Comparison of ENCODE assay signal across 26 cellular contexts in genomic region chr1:44747878-44748277, GRCh38. TPM values are rescaled to one million over a fixed set of nuclear protein-coding genes. Genes with fewer than 3 reads are reported as not detected.
A peak's percentile ranks its signal among the peaks of the same experiment; 100 is the strongest.
DNase-seq lines count a peak whose midpoint lies in the region; ATAC-seq and TF ChIP-seq lines count a peak whose summit lies in the region.
"Had no signal": no experiment of that assay in that cellular context is flagged by ENCODE, and none has a peak within 500 bp of the region (broad histone marks: within the 10 kb centered on the region; RNA-seq: fewer than 3 reads in every experiment).

No MANE protein-coding gene starts in this region.

- TF ChIP-seq CTCF in HFFc6 (IDR thresholded peaks at IDR 0.05): peak; percentile 34; the same call in 1 of the 2 replicates
- peak; percentile 20 for TF ChIP-seq CTCF in epithelial cell of proximal tubule (conservative IDR thresholded peaks at IDR 0.05; ENCODE audit: low read depth, low read length)

- no peaks in the 10 kb centered on the region for H3K9me3 Mint-ChIP-seq in HFFc6
- H3K9me3 Mint-ChIP-seq: activated T-cell treated with anti-CD3 and anti-CD28 coated beads, Interleukin-2, amount 50 U/mL, for 4 hours; natural killer cell had no signal

- ATAC-seq in HG02642 (IDR thresholded peaks at IDR 0.05; ENCODE audit: poor library complexity, unreplicated experiment) (no peak), HG02938 (IDR thresholded peaks at IDR 0.05; ENCODE audit: unreplicated experiment) (no peak)
- ATAC-seq: activated T-cell treated with anti-CD3 and anti-CD28 coated beads, Interleukin-2, amount 50 U/mL, for 4 hours; heart left ventricle; lower lobe of right lung; natural killer cell had no signal

- in situ Hi-C loops in SK-MEL-5 (cut with HindIII; ENCODE audit: low pct_unique_long_range_greater_than_20kb, low sequenced_read_pairs): no loop called here

- H3K4me3 Mint-ChIP-seq in HFFc6: no peak overlapping the region
- H3K4me3 Mint-ChIP-seq: activated T-cell treated with anti-CD3 and anti-CD28 coated beads, Interleukin-2, amount 50 U/mL, for 4 hours; natural killer cell had no signal

- DNase-seq in NCI-H82 (lab: John Stamatoyannopoulos, UW): peak; percentile 17
- DNase-seq in NCI-H82 treated with DMSO at 0.1 percent for 48 hours (lab: John Stamatoyannopoulos, UW; ENCODE audit: unreplicated experiment): no peak
- no peak for DNase-seq in HFFc6
- peak; percentile 42 for DNase-seq in SK-MEL-5 (ENCODE audit: low read depth, low spot score)
- DNase-seq in epithelial cell of proximal tubule (ENCODE audit: low read depth): no peak
- no peak for DNase-seq in NCI-H526 treated with DMSO at 0.1 percent for 48 hours (lab: John Stamatoyannopoulos, UW)
- DNase-seq: 8988T; activated CD4-positive, alpha-beta T cell treated with anti-CD3 and anti-CD28 coated beads for 4 hours; activated T-cell treated with anti-CD3 and anti-CD28 coated beads, Interleukin-2, amount 50 U/mL, for 4 hours; heart left ventricle; kidney; lower lobe of right lung; natural killer cell; NCI-H1694; NCI-H524 treated with DMSO at 0.1 percent for 48 hours; ovary; retina; stomach had no signal

- peaks cover 7% of the 10 kb centered on the region for H3K4me1 Mint-ChIP-seq in HFFc6 (ENCODE audit: low read depth)
- H3K4me1 Mint-ChIP-seq: natural killer cell had no signal

- H3K4me3 ChIP-seq in epithelial cell of proximal tubule (ENCODE audit: low read depth, low read length): no peak overlapping the region
- H3K4me3 ChIP-seq: breast epithelium, heart left ventricle, lower lobe of right lung, ovary, skin epidermis, stomach, tibial nerve had no signal

- H3K27ac Mint-ChIP-seq in HFFc6: no peak overlapping the region
- H3K27ac Mint-ChIP-seq: natural killer cell had no signal

- H3K27me3 Mint-ChIP-seq in HFFc6 (ENCODE audit: insufficient read depth): no peaks in the 10 kb centered on the region; the same call in 1 of the 2 replicates

- peaks cover 6% of the 10 kb centered on the region; the same call in 1 of the 2 replicates for H3K36me3 Mint-ChIP-seq in HFFc6 (ENCODE audit: low read depth)
- H3K36me3 Mint-ChIP-seq: natural killer cell had no signal

RNA-seq across cellular contexts. Expression of gene KIF2C, which starts 8.2 kb away (rescaled TPM):
- total RNA-seq in HFFc6 (2021; fragmentation: NEBNext Ultra II Directional; extraction: Animal tissue kit (Norgen Biotek cat#: 25700)): 10 to 100 TPM; 15.6 to 48.5 (median 43.3) TPM
- 28.0 and 30.5 TPM in 2 replicates for total RNA-seq in SK-MEL-5 (2014; rRNA removed; shearing (Covaris generic))
- 30.5 and 35.4 TPM in 2 replicates for polyA plus RNA-seq in SK-MEL-5 (2015; cell fraction: cytosol; rRNA removed)
- 43.0 and 49.9 TPM in 2 replicates for polyA plus RNA-seq in SK-MEL-5 (2015; cell fraction: nucleus; rRNA removed)
- total RNA-seq in epithelial cell of proximal tubule: 72.8 and 88.2 TPM in 2 replicates

RNA-seq across cellular contexts. Expression of gene RNU5D-1, which starts 16.9 kb away (rescaled TPM):
- not detected for total RNA-seq in HFFc6 (2021; fragmentation: NEBNext Ultra II Directional; extraction: Animal tissue kit (Norgen Biotek cat#: 25700))
- total RNA-seq in SK-MEL-5 (2014; rRNA removed; shearing (Covaris generic)): not detected in 2 replicates
- not detected in 2 replicates for polyA plus RNA-seq in SK-MEL-5 (2015; cell fraction: cytosol; rRNA removed)
- polyA plus RNA-seq in SK-MEL-5 (2015; cell fraction: nucleus; rRNA removed): not detected in 2 replicates
- not detected in 2 replicates for total RNA-seq in epithelial cell of proximal tubule
- total RNA-seq: activated T-cell treated with anti-CD3 and anti-CD28 coated beads, Interleukin-2, amount 50 U/mL, for 4 hours; breast epithelium; H4; heart left ventricle; kidney; lower lobe of right lung; mononuclear cell; natural killer cell; ovary; stomach; T-helper 2 cell treated with Interferon-gamma antibody and Interleukin-4, amounts not matched to agents 100 ng/mL and 5 ng/mL, for 36 hours; tibial nerve had no signal
- polyA plus RNA-seq: heart left ventricle, ovary, stomach had no signal

RNA-seq across cellular contexts. Expression of gene RPS8, which starts 27.5 kb away (rescaled TPM):
- total RNA-seq in HFFc6 (2021; fragmentation: NEBNext Ultra II Directional; extraction: Animal tissue kit (Norgen Biotek cat#: 25700)): 1,000 to 10,000 TPM; 1,518 to 1,745 (median 1,633) TPM
- total RNA-seq in SK-MEL-5 (2014; rRNA removed; shearing (Covaris generic)): 2,103 and 2,284 TPM in 2 replicates
- polyA plus RNA-seq in SK-MEL-5 (2015; cell fraction: cytosol; rRNA removed): 1,389 and 1,763 TPM in 2 replicates
- polyA plus RNA-seq in SK-MEL-5 (2015; cell fraction: nucleus; rRNA removed): 510 and 564 TPM in 2 replicates
- 2,248 and 2,814 TPM in 2 replicates for total RNA-seq in epithelial cell of proximal tubule

RNA-seq across cellular contexts. Expression of gene BEST4, which starts 40.1 kb away (rescaled TPM):
- total RNA-seq in HFFc6 (2021; fragmentation: NEBNext Ultra II Directional; extraction: Animal tissue kit (Norgen Biotek cat#: 25700)): under 1 TPM; 0.09 to 0.23 (median 0.12) TPM
- total RNA-seq in SK-MEL-5 (2014; rRNA removed; shearing (Covaris generic)): not detected in 2 replicates
- polyA plus RNA-seq in SK-MEL-5 (2015; cell fraction: cytosol; rRNA removed): not detected in 2 replicates
- 0.37 TPM in 1 of 2 replicates, not detected in the other for polyA plus RNA-seq in SK-MEL-5 (2015; cell fraction: nucleus; rRNA removed)
- total RNA-seq in epithelial cell of proximal tubule: 0.07 and 0.12 TPM in 2 replicates
- total RNA-seq: H4 had no signal

RNA-seq across cellular contexts. Expression of gene PLK3, which starts 52.3 kb away (rescaled TPM):
- 10 to 100 TPM; 37.1 to 44.6 (median 39.2) TPM for total RNA-seq in HFFc6 (2021; fragmentation: NEBNext Ultra II Directional; extraction: Animal tissue kit (Norgen Biotek cat#: 25700))
- 3.4 and 5.0 TPM in 2 replicates for total RNA-seq in SK-MEL-5 (2014; rRNA removed; shearing (Covaris generic))
- polyA plus RNA-seq in SK-MEL-5 (2015; cell fraction: cytosol; rRNA removed): 11.9 and 14.0 TPM in 2 replicates
- 48.2 and 66.3 TPM in 2 replicates for polyA plus RNA-seq in SK-MEL-5 (2015; cell fraction: nucleus; rRNA removed)
- 25.5 and 51.1 TPM in 2 replicates for total RNA-seq in epithelial cell of proximal tubule

Comparison
In these comparisons a context has a peak if more than half of its experiments do, and no peak if none do; other contexts are left out.
1. DNase-seq: peak in NCI-H82 (single experiment) and SK-MEL-5 (single experiment); none in NCI-H82 treated with DMSO at 0.1 percent for 48 hours (single experiment), HFFc6 (single experiment), epithelial cell of proximal tubule (single experiment) and NCI-H526 treated with DMSO at 0.1 percent for 48 hours (single experiment).